ENCODE assay signal across 13 cellular contexts in genomic region chr10:69730251-69731156, GRCh38.
DNase-seq lines count a peak whose midpoint lies in the region; ATAC-seq, FAIRE-seq and TF ChIP-seq lines count a peak whose summit lies in the region.
"Had no signal": no experiment of that assay in that cellular context is flagged by ENCODE, and none has a peak within 500 bp of the region (broad histone marks: within the 10 kb centered on the region; RNA-seq: fewer than 3 reads in every experiment).

No MANE protein-coding gene starts in this region.

- H3K27me3 ChIP-seq in H7 (ENCODE audit: control insufficient read depth, insufficient read depth, low read length) (no peaks in the 10 kb centered on the region), esophagus muscularis mucosa (peaks cover 0 to 8% (median 0%) of the 10 kb centered on the region in 4 donors), pancreas (no peaks in the 10 kb centered on the region)
- H3K27me3 ChIP-seq: BLaER1 treated with 17β-estradiol and CSF1 and Interleukin-3, amounts not matched to agents 10 nM and 100 nM had no signal

- H3K9me3 ChIP-seq in esophagus muscularis mucosa (no peaks in the 10 kb centered on the region), pancreas (no peaks in the 10 kb centered on the region)
- H3K9me3 ChIP-seq: BLaER1 treated with 17β-estradiol and CSF1 and Interleukin-3, amounts not matched to agents 10 nM and 100 nM had no signal

- peaks cover 10% of the 10 kb centered on the region for H3K27me3 Mint-ChIP-seq in activated T-helper 17 cell treated with anti-CD3 and anti-CD28 coated beads, Interleukin-2, amount 50 U/mL, for 72 hours

- H3K36me3 ChIP-seq in H7 (replicated peaks; ENCODE audit: control insufficient read depth, insufficient read depth, low read length) = no peaks in the 10 kb centered on the region
- no peaks in the 10 kb centered on the region for H3K36me3 ChIP-seq in esophagus muscularis mucosa
- no peaks in the 10 kb centered on the region for H3K36me3 ChIP-seq in pancreas
- H3K36me3 ChIP-seq: BLaER1 treated with 17β-estradiol and CSF1 and Interleukin-3, amounts not matched to agents 10 nM and 100 nM had no signal

- H3K4me1 ChIP-seq in esophagus muscularis mucosa (peaks cover 18 to 52% (median 35%) of the 10 kb centered on the region in 4 donors), pancreas (no peaks in the 10 kb centered on the region)

- no peak overlapping the region for H3K27ac ChIP-seq in esophagus muscularis mucosa (replicated peaks in 1 of 4)
- no peak overlapping the region for H3K27ac ChIP-seq in pancreas
- H3K27ac ChIP-seq: BLaER1 treated with 17β-estradiol and CSF1 and Interleukin-3, amounts not matched to agents 10 nM and 100 nM had no signal

- intact Hi-C loops in left ventricle myocardium superior (cut with micrococcal nuclease) = no loop called here
- intact Hi-C loops in sciatic nerve (cut with DNase I) = no loop called here
- intact Hi-C loops in esophagus muscularis mucosa (cut with DNase I) = no loop called here
- intact Hi-C loops in pancreas (cut with DNase I) = no loop called here

- TF ChIP-seq EP300 in esophagus muscularis mucosa (IDR thresholded peaks at IDR 0.05) = no peak

- TF ChIP-seq CTCF in choroid plexus epithelial cell (conservative IDR thresholded peaks at IDR 0.05; ENCODE audit: low read depth, low read length) = no peak
- TF ChIP-seq CTCF in esophagus muscularis mucosa (IDR thresholded peaks at IDR 0.05) = no peak
- TF ChIP-seq CTCF in pancreas (IDR thresholded peaks at IDR 0.05) = no peak

- FAIRE-seq in pancreas (lab: Jason Lieb, UNC) = no peak
- FAIRE-seq: GM12878, K562 had no signal

- ATAC-seq in left ventricle myocardium superior (peak; percentile 76), sciatic nerve (peak; percentile 69), pancreas (no peak)
- no peak for ATAC-seq in activated T-helper 17 cell treated with anti-CD3 and anti-CD28 coated beads, Interleukin-2, amount 50 U/mL, for 72 hours (replicated peaks)
- ATAC-seq: GM12878, K562 had no signal

- WGBS in esophagus muscularis mucosa = 76% methylated on average over 13 of the region's 16 CpGs
- 79 to 85% methylated on average over 16 of the region's 16 CpGs for WGBS in pancreas, 2 donors

- DNase-seq in H7 (peak; percentile 40), choroid plexus epithelial cell (ENCODE audit: low read depth) (peak; percentile 41), left ventricle myocardium superior (peak; percentile 86), sciatic nerve (ENCODE audit: low spot score) (peak; percentile 54), NCI-H1436 (lab: John Stamatoyannopoulos, UW) (no peak), esophagus muscularis mucosa (ENCODE audit: extremely low spot score) (no peak), pancreas (no peak)
- DNase-seq: activated CD4-positive, alpha-beta T cell treated with anti-CD3 and anti-CD28 coated beads, Interleukin-2, amount 10 ng/mL, durations not matched to agents 24 days and 14 days had no signal

- peaks cover 10% of the 10 kb centered on the region for H3K4me1 Mint-ChIP-seq in activated T-helper 17 cell treated with anti-CD3 and anti-CD28 coated beads, Interleukin-2, amount 50 U/mL, for 72 hours

- TF ChIP-seq POLR2A in esophagus muscularis mucosa (IDR thresholded peaks at IDR 0.05; ENCODE audit: low read depth) = no peak

- H3K4me3 Mint-ChIP-seq in activated T-helper 17 cell treated with anti-CD3 and anti-CD28 coated beads, Interleukin-2, amount 50 U/mL, for 72 hours = no peak overlapping the region
- H3K4me3 Mint-ChIP-seq: activated CD4-positive, alpha-beta T cell treated with anti-CD3 and anti-CD28 coated beads, Interleukin-2, amount 10 ng/mL, durations not matched to agents 24 days and 14 days; brain had no signal

- no peak overlapping the region for H3K27ac Mint-ChIP-seq in activated T-helper 17 cell treated with anti-CD3 and anti-CD28 coated beads, Interleukin-2, amount 50 U/mL, for 72 hours
- H3K27ac Mint-ChIP-seq: activated CD4-positive, alpha-beta T cell treated with anti-CD3 and anti-CD28 coated beads, Interleukin-2, amount 10 ng/mL, durations not matched to agents 24 days and 14 days had no signal

- H3K4me3 ChIP-seq in H7 (ENCODE audit: insufficient read depth, low read depth, low read length) (no peak overlapping the region), choroid plexus epithelial cell (ENCODE audit: low read depth, low read length) (no peak overlapping the region), esophagus muscularis mucosa (no peak overlapping the region), pancreas (no peak overlapping the region)
- H3K4me3 ChIP-seq: BLaER1 treated with 17β-estradiol and CSF1 and Interleukin-3, amounts not matched to agents 10 nM and 100 nM; GM12878; K562 had no signal

- no peaks in the 10 kb centered on the region for H3K9me3 Mint-ChIP-seq in activated T-helper 17 cell treated with anti-CD3 and anti-CD28 coated beads, Interleukin-2, amount 50 U/mL, for 72 hours
- H3K9me3 Mint-ChIP-seq: activated CD4-positive, alpha-beta T cell treated with anti-CD3 and anti-CD28 coated beads, Interleukin-2, amount 10 ng/mL, durations not matched to agents 24 days and 14 days had no signal

- no peaks in the 10 kb centered on the region for H3K36me3 Mint-ChIP-seq in activated T-helper 17 cell treated with anti-CD3 and anti-CD28 coated beads, Interleukin-2, amount 50 U/mL, for 72 hours (ENCODE audit: low read depth)
- H3K36me3 Mint-ChIP-seq: brain had no signal

Comparison
In these comparisons a context has a peak if more than half of its experiments do, and no peak if none do; other contexts are left out.
1. DNase-seq: peak in H7 (single experiment), choroid plexus epithelial cell (single experiment), left ventricle myocardium superior (single experiment) and sciatic nerve (single experiment); none in NCI-H1436 (single experiment), esophagus muscularis mucosa (single experiment) and pancreas (0 of 6).
2. ATAC-seq: peak in left ventricle myocardium superior (single experiment) and sciatic nerve (single experiment); none in activated T-helper 17 cell treated with anti-CD3 and anti-CD28 coated beads, Interleukin-2, amount 50 U/mL, for 72 hours (single experiment) and pancreas (0 of 4).